ENCODE assay signal across 9 cellular contexts in genomic region chr22:30277547-30278344, GRCh38.
DNase-seq lines count a peak whose midpoint lies in the region; ATAC-seq and TF ChIP-seq lines count a peak whose summit lies in the region.
"Had no signal": no experiment of that assay in that cellular context is flagged by ENCODE, and none has a peak within 500 bp of the region (broad histone marks: within the 10 kb centered on the region; RNA-seq: fewer than 3 reads in every experiment).

No MANE protein-coding gene starts in this region.

- DNase-seq in AG04449 (ENCODE audit: low read depth, low spot score) = no peak
- peak; percentile 39 for DNase-seq in LoVo (ENCODE audit: low spot score)
- DNase-seq in cardiac fibroblast (ENCODE audit: low read depth in 2 of 2) = peak; percentile 76 to 95
- peak; percentile 54 for DNase-seq in medulla oblongata (ENCODE audit: extremely low spot score)
- no peak for DNase-seq in HuH-7 (ENCODE audit: low spot score)
- DNase-seq in dedifferentiated amniotic fluid mesenchymal stem cell (ENCODE audit: extremely low spot score) = no peak
- DNase-seq: activated CD4-positive, alpha-beta memory T cell treated with anti-CD3 and anti-CD28 coated beads, Interleukin-2, amount 10 ng/mL, durations not matched to agents 7 days and 5 days had no signal

- TF ChIP-seq CTCF in AG04449 (IDR thresholded peaks at IDR 0.05; ENCODE audit: insufficient read depth, low read length, missing control alignments) = no peak
- no peak for TF ChIP-seq CTCF in cardiac fibroblast (IDR thresholded peaks at IDR 0.05; ENCODE audit: low read depth, low read length)

- ATAC-seq in HG03378 (IDR thresholded peaks at IDR 0.05; ENCODE audit: unreplicated experiment) (no peak), GM21576 (IDR thresholded peaks at IDR 0.05; ENCODE audit: unreplicated experiment) (no peak)

- CTCF ChIA-PET in AG04449 (lab: Yijun Ruan, JAX) = interaction anchor here (0.9 to 7.5 kb wide), 8 partner anchors 10 to 172 kb away, joined by 3 to 77 read pairs (median 4); partner anchors contain the start of genes CASTOR1 and RNF215

- POLR2A ChIA-PET in AG04449 (lab: Yijun Ruan, JAX) = interaction anchor here (0.8 to 1.2 kb wide), 2 partner anchors 11 to 12 kb away, joined by 3 to 4 read pairs; no protein-coding TSS in a partner anchor

- H3K4me3 ChIP-seq in AG04449 (ENCODE audit: low read depth, low read length) (0 out of 2 replicates have a peak overlapping the region, but pooled peaks have one; percentile 3), cardiac fibroblast (replicated peaks in 1 of 2; ENCODE audit: low read depth in 2 of 2, low read length in 2 of 2) (peak overlapping the region in 1 of 2 donors; percentile 13)

Comparison
In these comparisons a context has a peak if more than half of its experiments do, and no peak if none do; other contexts are left out.
1. DNase-seq: peak in LoVo (single experiment), cardiac fibroblast (2 of 2) and medulla oblongata (single experiment); none in AG04449 (single experiment), HuH-7 (single experiment) and dedifferentiated amniotic fluid mesenchymal stem cell (single experiment).